Comparison of ENCODE assay signal across 8 cellular contexts in the genomic region with DNA sequence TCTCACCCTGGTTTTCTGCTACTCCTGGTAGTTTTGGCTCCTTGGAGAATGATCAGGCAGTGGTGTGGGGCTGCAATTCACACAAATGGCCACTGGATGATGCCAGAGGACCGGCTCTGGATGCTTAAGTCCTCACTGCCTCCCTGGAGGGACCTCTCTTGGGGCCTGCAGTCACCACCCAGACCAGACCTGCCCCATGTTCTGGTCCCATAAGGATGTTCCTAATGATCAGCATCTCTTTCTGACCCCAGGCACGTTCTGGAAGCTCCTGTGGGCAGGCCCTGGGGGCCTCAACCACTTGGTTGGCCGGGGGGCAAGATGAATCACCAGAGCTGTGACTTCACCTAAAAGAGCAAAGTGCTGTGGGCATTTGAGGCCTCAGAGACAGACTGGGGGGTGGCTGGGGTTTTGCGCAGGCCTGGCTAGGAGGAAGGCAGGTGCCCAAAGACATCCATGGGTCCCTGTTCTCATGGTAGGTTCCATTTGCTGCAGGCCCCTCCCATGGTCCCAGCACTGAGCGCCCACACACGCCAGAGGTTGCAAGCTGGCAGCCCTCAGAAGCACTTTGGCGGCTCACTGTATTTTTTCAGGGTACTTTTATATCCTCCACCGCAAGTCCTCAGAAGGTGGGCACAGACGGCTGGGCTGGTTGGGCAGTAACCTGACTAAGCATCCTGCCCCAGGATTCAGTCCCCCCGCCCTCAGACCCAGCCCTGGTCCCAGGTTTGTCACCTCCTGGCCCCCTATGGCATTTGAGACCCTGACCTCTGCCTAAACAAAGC. TPM values are rescaled to one million over a fixed set of nuclear protein-coding genes. Genes with fewer than 3 reads are reported as not detected.
DNase-seq lines count a peak whose midpoint lies in the region; ATAC-seq and TF ChIP-seq lines count a peak whose summit lies in the region.

No MANE protein-coding gene starts in this region.

- peaks cover 7 to 9% of the 10 kb centered on the region in 2 experiments for H3K4me1 ChIP-seq in trophoblast cell (ENCODE audit: control insufficient read depth in 1 of 2, insufficient read depth in 2 of 2, low read length in 2 of 2)
- peaks cover 0 to 13% (median 7%) of the 10 kb centered on the region in 4 donors for H3K4me1 ChIP-seq in upper lobe of left lung

- peaks cover 11% of the 10 kb centered on the region for H3K9me3 Mint-ChIP-seq in glutamatergic neuron (ENCODE audit: unreplicated experiment)

- H3K4me1 Mint-ChIP-seq in glutamatergic neuron (ENCODE audit: low read depth, unreplicated experiment) = peaks cover 20% of the 10 kb centered on the region

- WGBS in trophoblast cell (ENCODE audit: extremely low coverage, insufficient coverage, insufficient read length) = no CpG with 5 or more reads among the region's 10 CpGs
- WGBS in upper lobe of left lung, 2 donors = 70 to 75% methylated on average over 7 to 10 of the region's 10 CpGs

- no peak overlapping the region for H2AK5ac ChIP-seq in trophoblast cell (ENCODE audit: low read length)

- H3K36me3 Mint-ChIP-seq in glutamatergic neuron (ENCODE audit: unreplicated experiment) = peaks cover 28% of the 10 kb centered on the region

- no peaks in the 10 kb centered on the region for H3K79me1 ChIP-seq in trophoblast cell (ENCODE audit: low read length)

- no peak for TF ChIP-seq EP300 in upper lobe of left lung (IDR thresholded peaks at IDR 0.05)

- H4K91ac ChIP-seq in trophoblast cell (ENCODE audit: low read depth, low read length) = no peak overlapping the region

- DNase-seq in GM04504 (ENCODE audit: low read depth) = peak; percentile 65
- DNase-seq in NB4 (ENCODE audit: low read depth) = peak; percentile 89
- DNase-seq in activated naive CD4-positive, alpha-beta T cell treated with anti-CD3 and anti-CD28 coated beads, Interleukin-2, amount 50 U/mL, for 16 hours = peak; percentile 66
- DNase-seq in glutamatergic neuron = peak; percentile 84
- peak; percentile 83 to 90 for DNase-seq in trophoblast cell
- DNase-seq in upper lobe of left lung = peak in 1 of 2 donors; percentile 84

- H3K27ac Mint-ChIP-seq in glutamatergic neuron (ENCODE audit: unreplicated experiment) = no peak overlapping the region

- no peaks in the 10 kb centered on the region for H3K79me2 ChIP-seq in trophoblast cell (ENCODE audit: control insufficient read depth, insufficient read depth, low read length, poor library complexity)

- no peak overlapping the region for H3K4me2 ChIP-seq in trophoblast cell (ENCODE audit: low read length)

- no peak overlapping the region for H3K23ac ChIP-seq in trophoblast cell (ENCODE audit: low read length)

- H3K36me3 ChIP-seq in trophoblast cell (ENCODE audit: control insufficient read depth in 1 of 2, insufficient read depth in 2 of 2, low read length in 2 of 2) (no peaks in the 10 kb centered on the region), upper lobe of left lung (no peaks in the 10 kb centered on the region)

- H3K27me3 ChIP-seq in trophoblast cell (ENCODE audit: insufficient read depth, low read length) (no peaks in the 10 kb centered on the region), upper lobe of left lung (no peaks in the 10 kb centered on the region)

- H2BK5ac ChIP-seq in trophoblast cell (ENCODE audit: low read depth, low read length, poor library complexity) = no peak overlapping the region

- no peak overlapping the region for H2BK120ac ChIP-seq in trophoblast cell (ENCODE audit: insufficient read depth, low read length, poor library complexity)

- H4K12ac ChIP-seq in trophoblast cell (ENCODE audit: low read depth, low read length) = no peak overlapping the region

- H2BK12ac ChIP-seq in trophoblast cell (ENCODE audit: low read length) = no peak overlapping the region

- no peak overlapping the region for H3K4me3 Mint-ChIP-seq in glutamatergic neuron (ENCODE audit: unreplicated experiment)

- no peak overlapping the region for H3K4ac ChIP-seq in trophoblast cell (ENCODE audit: low read depth, low read length)

- no peak overlapping the region for H2AFZ ChIP-seq in trophoblast cell (ENCODE audit: insufficient read depth, low read length, poor library complexity)

- no peak overlapping the region for H3K27ac ChIP-seq in trophoblast cell (ENCODE audit: low read depth, low read length)
- no peak overlapping the region for H3K27ac ChIP-seq in upper lobe of left lung

- H3K4me3 ChIP-seq in NB4 (ENCODE audit: low read depth, low read length) = no peak overlapping the region
- no peak overlapping the region for H3K4me3 ChIP-seq in trophoblast cell (ENCODE audit: low read depth, low read length)
- H3K4me3 ChIP-seq in upper lobe of left lung = no peak overlapping the region

- no peak overlapping the region for H3K18ac ChIP-seq in trophoblast cell (ENCODE audit: low read length)

- H3K9ac ChIP-seq in trophoblast cell (ENCODE audit: low read length) = no peak overlapping the region

- no peak overlapping the region for H4K8ac ChIP-seq in trophoblast cell (ENCODE audit: low read depth, low read length)

- H3K14ac ChIP-seq in trophoblast cell (ENCODE audit: low read length) = no peak overlapping the region

- H3K9me3 ChIP-seq in trophoblast cell (ENCODE audit: insufficient read depth, low read depth, low read length) (peaks cover 3% of the 10 kb centered on the region), upper lobe of left lung (no peaks in the 10 kb centered on the region)

- peak; percentile 90 for ATAC-seq in SK-N-SH treated with all-trans-retinoic acid at 6 μM for 48 hours
- ATAC-seq in upper lobe of left lung (ENCODE audit: low FRiP score in 2 of 2) = peak; percentile 91 to 93
- no peak for ATAC-seq in HG02973 (IDR thresholded peaks at IDR 0.05; ENCODE audit: unreplicated experiment)

- peak; percentile 100 for TF ChIP-seq CTCF in NB4 (IDR thresholded peaks at IDR 0.05; ENCODE audit: low read depth, low read length)
- TF ChIP-seq CTCF in glutamatergic neuron (IDR thresholded peaks at IDR 0.05; ENCODE audit: partially characterized antibody, unreplicated experiment) = peak; percentile 95
- TF ChIP-seq CTCF in upper lobe of left lung (IDR thresholded peaks at IDR 0.05) = peak; percentile 93 to 99 (median 98)

- TF ChIP-seq POLR2A in NB4 (IDR thresholded peaks at IDR 0.05; ENCODE audit: extremely low read depth, insufficient read length) = no peak
- TF ChIP-seq POLR2A in upper lobe of left lung (IDR thresholded peaks at IDR 0.05) = no peak

- peaks cover 11% of the 10 kb centered on the region for H3K27me3 Mint-ChIP-seq in glutamatergic neuron (ENCODE audit: unreplicated experiment)

TF ChIP-seq in SK-N-SH treated with all-trans-retinoic acid at 6 μM for 48 hours, 23 proteins besides CTCF, POLR2A, EP300 and RAD21 (continues in another document):
- TF ChIP-seq, protein P1, sequence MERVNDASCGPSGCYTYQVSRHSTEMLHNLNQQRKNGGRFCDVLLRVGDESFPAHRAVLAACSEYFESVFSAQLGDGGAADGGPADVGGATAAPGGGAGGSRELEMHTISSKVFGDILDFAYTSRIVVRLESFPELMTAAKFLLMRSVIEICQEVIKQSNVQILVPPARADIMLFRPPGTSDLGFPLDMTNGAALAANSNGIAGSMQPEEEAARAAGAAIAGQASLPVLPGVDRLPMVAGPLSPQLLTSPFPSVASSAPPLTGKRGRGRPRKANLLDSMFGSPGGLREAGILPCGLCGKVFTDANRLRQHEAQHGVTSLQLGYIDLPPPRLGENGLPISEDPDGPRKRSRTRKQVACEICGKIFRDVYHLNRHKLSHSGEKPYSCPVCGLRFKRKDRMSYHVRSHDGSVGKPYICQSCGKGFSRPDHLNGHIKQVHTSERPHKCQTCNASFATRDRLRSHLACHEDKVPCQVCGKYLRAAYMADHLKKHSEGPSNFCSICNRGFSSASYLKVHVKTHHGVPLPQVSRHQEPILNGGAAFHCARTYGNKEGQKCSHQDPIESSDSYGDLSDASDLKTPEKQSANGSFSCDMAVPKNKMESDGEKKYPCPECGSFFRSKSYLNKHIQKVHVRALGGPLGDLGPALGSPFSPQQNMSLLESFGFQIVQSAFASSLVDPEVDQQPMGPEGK (CRISPR knock-in tag; IDR thresholded peaks at IDR 0.05; ENCODE audit: borderline replicate concordance) = no peak
- TF ChIP-seq ZNF565 (CRISPR knock-in tag; conservative IDR thresholded peaks at IDR 0.05; ENCODE audit: low read depth) (no peak), ZNF70 (CRISPR knock-in tag; IDR thresholded peaks at IDR 0.05) (no peak), ZNF8 (CRISPR knock-in tag; IDR thresholded peaks at IDR 0.05) (no peak), PPARA (CRISPR knock-in tag; IDR thresholded peaks at IDR 0.05; ENCODE audit: borderline replicate concordance) (no peak), ZC3H10 (CRISPR knock-in tag; IDR thresholded peaks at IDR 0.05) (no peak), ISL1 (CRISPR knock-in tag; IDR thresholded peaks at IDR 0.05) (no peak), ZFP3 (CRISPR knock-in tag; IDR thresholded peaks at IDR 0.05) (no peak)
- TF ChIP-seq, protein P2, sequence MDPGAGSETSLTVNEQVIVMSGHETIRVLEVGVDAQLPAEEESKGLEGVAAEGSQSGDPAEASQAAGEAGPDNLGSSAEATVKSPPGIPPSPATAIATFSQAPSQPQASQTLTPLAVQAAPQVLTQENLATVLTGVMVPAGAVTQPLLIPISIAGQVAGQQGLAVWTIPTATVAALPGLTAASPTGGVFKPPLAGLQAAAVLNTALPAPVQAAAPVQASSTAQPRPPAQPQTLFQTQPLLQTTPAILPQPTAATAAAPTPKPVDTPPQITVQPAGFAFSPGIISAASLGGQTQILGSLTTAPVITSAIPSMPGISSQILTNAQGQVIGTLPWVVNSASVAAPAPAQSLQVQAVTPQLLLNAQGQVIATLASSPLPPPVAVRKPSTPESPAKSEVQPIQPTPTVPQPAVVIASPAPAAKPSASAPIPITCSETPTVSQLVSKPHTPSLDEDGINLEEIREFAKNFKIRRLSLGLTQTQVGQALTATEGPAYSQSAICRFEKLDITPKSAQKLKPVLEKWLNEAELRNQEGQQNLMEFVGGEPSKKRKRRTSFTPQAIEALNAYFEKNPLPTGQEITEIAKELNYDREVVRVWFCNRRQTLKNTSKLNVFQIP (CRISPR knock-in tag; IDR thresholded peaks at IDR 0.05; ENCODE audit: borderline replicate concordance, low read depth) = no peak
- TF ChIP-seq, protein P3, sequence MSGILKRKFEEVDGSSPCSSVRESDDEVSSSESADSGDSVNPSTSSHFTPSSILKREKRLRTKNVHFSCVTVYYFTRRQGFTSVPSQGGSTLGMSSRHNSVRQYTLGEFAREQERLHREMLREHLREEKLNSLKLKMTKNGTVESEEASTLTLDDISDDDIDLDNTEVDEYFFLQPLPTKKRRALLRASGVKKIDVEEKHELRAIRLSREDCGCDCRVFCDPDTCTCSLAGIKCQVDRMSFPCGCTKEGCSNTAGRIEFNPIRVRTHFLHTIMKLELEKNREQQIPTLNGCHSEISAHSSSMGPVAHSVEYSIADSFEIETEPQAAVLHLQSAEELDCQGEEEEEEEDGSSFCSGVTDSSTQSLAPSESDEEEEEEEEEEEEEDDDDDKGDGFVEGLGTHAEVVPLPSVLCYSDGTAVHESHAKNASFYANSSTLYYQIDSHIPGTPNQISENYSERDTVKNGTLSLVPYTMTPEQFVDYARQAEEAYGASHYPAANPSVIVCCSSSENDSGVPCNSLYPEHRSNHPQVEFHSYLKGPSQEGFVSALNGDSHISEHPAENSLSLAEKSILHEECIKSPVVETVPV (CRISPR knock-in tag; IDR thresholded peaks at IDR 0.05) = no peak

RNA-seq across cellular contexts. Expression of a gene that starts 53.2 kb away (rescaled TPM):
- total RNA-seq in glutamatergic neuron (ENCODE audit: unreplicated experiment) (8.2 TPM), upper lobe of left lung (1 to 10 TPM; 1.2 to 3.7 (median 1.8) TPM)
- 0.96 and 1.1 TPM in 2 replicates for polyA plus RNA-seq in trophoblast cell (2013)
